Comparison of ENCODE assay signal across 15 cellular contexts in the genomic region with DNA sequence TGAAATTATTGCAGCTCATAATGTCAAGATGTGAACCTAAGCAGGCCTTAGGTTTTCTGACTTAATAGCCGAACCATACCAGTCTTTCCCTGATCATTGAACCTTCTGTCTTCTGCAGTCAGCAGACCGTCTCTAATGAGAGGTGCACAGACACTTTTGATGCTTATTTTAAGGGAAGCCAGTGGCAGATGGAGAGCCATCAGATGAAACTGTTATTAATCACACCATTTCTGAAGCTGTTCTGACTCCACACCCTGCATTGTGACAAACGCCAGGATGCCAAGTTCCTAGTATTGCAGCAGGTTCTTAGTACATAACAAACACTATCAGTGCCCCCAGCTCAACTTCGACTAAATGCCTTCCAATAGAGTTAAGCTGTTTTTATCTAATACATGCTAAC. TPM values are rescaled to one million over a fixed set of nuclear protein-coding genes. Genes with fewer than 3 reads are reported as not detected.
A peak's percentile ranks its signal among the peaks of the same experiment; 100 is the strongest.
DNase-seq lines count a peak whose midpoint lies in the region; ATAC-seq and TF ChIP-seq lines count a peak whose summit lies in the region.
"Had no signal": no experiment of that assay in that cellular context is flagged by ENCODE, and none has a peak within 500 bp of the region (broad histone marks: within the 10 kb centered on the region; RNA-seq: fewer than 3 reads in every experiment).

No MANE protein-coding gene starts in this region.

- peak; percentile 18 for ATAC-seq in left ventricle myocardium superior
- ATAC-seq in omental fat pad (ENCODE audit: low FRiP score) = no peak
- ATAC-seq in HG02870 (IDR thresholded peaks at IDR 0.05; ENCODE audit: unreplicated experiment) = no peak

- peak overlapping the region; percentile 4 for H3K27ac ChIP-seq in substantia nigra (ENCODE audit: low read depth, low read length, poor library complexity, severe bottlenecking)
- H3K27ac ChIP-seq: epithelial cell of prostate had no signal

- H3K27me3 Mint-ChIP-seq in activated naive CD4-positive, alpha-beta T cell treated with anti-CD3 and anti-CD28 coated beads for 36 hours (ENCODE audit: low read depth) = no peaks in the 10 kb centered on the region
- no peaks in the 10 kb centered on the region for H3K27me3 Mint-ChIP-seq in activated naive CD4-positive, alpha-beta T cell treated with anti-CD3 and anti-CD28 coated beads, Interleukin-2, amount 10 ng/mL, durations not matched to agents 7 days and 5 days

- no peak overlapping the region for H3K27ac Mint-ChIP-seq in activated naive CD4-positive, alpha-beta T cell treated with anti-CD3 and anti-CD28 coated beads for 36 hours
- H3K27ac Mint-ChIP-seq in activated naive CD4-positive, alpha-beta T cell treated with anti-CD3 and anti-CD28 coated beads, Interleukin-2, amount 10 ng/mL, durations not matched to agents 7 days and 5 days = no peak overlapping the region

- CTCF ChIA-PET in activated naive CD4-positive, alpha-beta T cell treated with anti-CD3 and anti-CD28 coated beads for 36 hours (lab: Charles Lee) = interaction anchor here (0.8 to 3.0 kb wide), 7 partner anchors 9 to 34 kb away, joined by 3 to 11 read pairs (median 4); no protein-coding TSS in a partner anchor
- CTCF ChIA-PET in activated naive CD4-positive, alpha-beta T cell treated with anti-CD3 and anti-CD28 coated beads, Interleukin-2, amount 10 ng/mL, durations not matched to agents 7 days and 5 days (lab: Charles Lee) = interaction anchor here (0.6 to 1.3 kb wide), 5 partner anchors 13 to 748 kb away, joined by 3 read pairs; no protein-coding TSS in a partner anchor

- H3K36me3 Mint-ChIP-seq in activated naive CD4-positive, alpha-beta T cell treated with anti-CD3 and anti-CD28 coated beads for 36 hours (ENCODE audit: low read depth) = no peaks in the 10 kb centered on the region
- H3K36me3 Mint-ChIP-seq in activated naive CD4-positive, alpha-beta T cell treated with anti-CD3 and anti-CD28 coated beads, Interleukin-2, amount 10 ng/mL, durations not matched to agents 7 days and 5 days = peaks cover 27% of the 10 kb centered on the region

- H3K4me3 Mint-ChIP-seq in activated naive CD4-positive, alpha-beta T cell treated with anti-CD3 and anti-CD28 coated beads for 36 hours = no peak overlapping the region
- H3K4me3 Mint-ChIP-seq in activated naive CD4-positive, alpha-beta T cell treated with anti-CD3 and anti-CD28 coated beads, Interleukin-2, amount 10 ng/mL, durations not matched to agents 7 days and 5 days = no peak overlapping the region

- H3K4me1 Mint-ChIP-seq in activated naive CD4-positive, alpha-beta T cell treated with anti-CD3 and anti-CD28 coated beads for 36 hours (ENCODE audit: low read depth) = peaks cover 83% of the 10 kb centered on the region
- peaks cover 70% of the 10 kb centered on the region for H3K4me1 Mint-ChIP-seq in activated naive CD4-positive, alpha-beta T cell treated with anti-CD3 and anti-CD28 coated beads, Interleukin-2, amount 10 ng/mL, durations not matched to agents 7 days and 5 days

- H3K9me3 Mint-ChIP-seq in activated naive CD4-positive, alpha-beta T cell treated with anti-CD3 and anti-CD28 coated beads for 36 hours = no peaks in the 10 kb centered on the region
- no peaks in the 10 kb centered on the region for H3K9me3 Mint-ChIP-seq in activated naive CD4-positive, alpha-beta T cell treated with anti-CD3 and anti-CD28 coated beads, Interleukin-2, amount 10 ng/mL, durations not matched to agents 7 days and 5 days

- TF ChIP-seq CTCF in omental fat pad (IDR thresholded peaks at IDR 0.05) = no peak

- intact Hi-C loops in activated naive CD4-positive, alpha-beta T cell treated with anti-CD3 and anti-CD28 coated beads for 36 hours (cut with micrococcal nuclease) = loop anchor here (10.0 kb wide), 2 partner anchors 274 to 1434 kb away; no protein-coding TSS in a partner anchor
- intact Hi-C loops in left ventricle myocardium superior (cut with micrococcal nuclease) = loop anchor here (10.0 kb wide), 1 partner anchor 444 kb away; no protein-coding TSS in a partner anchor

- DNase-seq in activated naive CD4-positive, alpha-beta T cell treated with anti-CD3 and anti-CD28 coated beads for 36 hours = peak; percentile 47
- no peak for DNase-seq in activated naive CD4-positive, alpha-beta T cell treated with anti-CD3 and anti-CD28 coated beads, Interleukin-2, amount 10 ng/mL, durations not matched to agents 7 days and 5 days
- DNase-seq in SK-N-DZ (ENCODE audit: low spot score) (peak; percentile 99), left ventricle myocardium superior (no peak), substantia nigra (lab: John Stamatoyannopoulos, UW) (no peak), omental fat pad (ENCODE audit: low spot score) (no peak)
- no peak for DNase-seq in activated CD4-positive, alpha-beta T cell treated with anti-CD3 and anti-CD28 coated beads, Interleukin-2, amount 50 U/mL, for 48 hours
- DNase-seq: ACHN, Caco-2, GF-D8, Kasumi-1, NCI-H1436, NCI-H226 had no signal

RNA-seq across cellular contexts. Expression of a gene that starts 43.0 kb away (rescaled TPM):
- 10 to 100 TPM; 28.5 to 31.4 TPM for total RNA-seq in activated naive CD4-positive, alpha-beta T cell treated with anti-CD3 and anti-CD28 coated beads for 36 hours
- polyA plus RNA-seq in SK-N-DZ (2014; cell fraction: cytosol; rRNA removed) = 7.3 and 7.4 TPM in 2 replicates
- 7.7 and 16.9 TPM in 2 replicates for polyA plus RNA-seq in SK-N-DZ (2014; cell fraction: nucleus; rRNA removed)
- total RNA-seq in left ventricle myocardium superior = 119 TPM
- total RNA-seq in omental fat pad = 100 to 1,000 TPM in 3 of 4 donors, 10 to 100 TPM in 1; 90.5 to 188 (median 148) TPM

Comparison
In these comparisons a context has a peak if more than half of its experiments do, and no peak if none do; other contexts are left out.
1. DNase-seq: peak in activated naive CD4-positive, alpha-beta T cell treated with anti-CD3 and anti-CD28 coated beads for 36 hours (single experiment) and SK-N-DZ (single experiment); none in activated naive CD4-positive, alpha-beta T cell treated with anti-CD3 and anti-CD28 coated beads, Interleukin-2, amount 10 ng/mL, durations not matched to agents 7 days and 5 days (single experiment), left ventricle myocardium superior (single experiment), substantia nigra (0 of 49), omental fat pad (single experiment) and activated CD4-positive, alpha-beta T cell treated with anti-CD3 and anti-CD28 coated beads, Interleukin-2, amount 50 U/mL, for 48 hours (0 of 2).